Comparison of ENCODE assay signal across 15 cellular contexts in genomic region chr1:201636581-201636980, GRCh38.
A peak's percentile ranks its signal among the peaks of the same experiment; 100 is the strongest.
DNase-seq lines count a peak whose midpoint lies in the region; ATAC-seq, FAIRE-seq and TF ChIP-seq lines count a peak whose summit lies in the region.
"Had no signal": no experiment of that assay in that cellular context is flagged by ENCODE, and none has a peak within 500 bp of the region (broad histone marks: within the 10 kb centered on the region; RNA-seq: fewer than 3 reads in every experiment).

No MANE protein-coding gene starts in this region.

- no peak overlapping the region for H3K9ac ChIP-seq in SK-N-MC (ENCODE audit: insufficient read length)
- peak overlapping the region; percentile 65 for H3K9ac ChIP-seq in fibroblast of lung (ENCODE audit: insufficient read depth, low read length)

- H3K27ac ChIP-seq in SK-N-MC (0 out of 2 replicates have a peak overlapping the region, but pooled peaks have one; percentile 33), fibroblast of lung (ENCODE audit: insufficient read depth, low read length) (peak overlapping the region; percentile 93), osteoblast (ENCODE audit: low read depth, low read length) (peak overlapping the region; percentile 84), dorsolateral prefrontal cortex (no peak overlapping the region)
- H3K27ac ChIP-seq: neutrophil had no signal

- H3K4me1 ChIP-seq in fibroblast of lung (ENCODE audit: control insufficient read depth, extremely low read depth, insufficient read depth, low read length) (peaks cover 68% of the 10 kb centered on the region), osteoblast (ENCODE audit: insufficient read depth, low read length) (peaks cover 45% of the 10 kb centered on the region)

- DNase-seq in H54 (ENCODE audit: insufficient read length, low spot score) (peak; percentile 54), SK-N-MC (ENCODE audit: low read depth, low spot score) (no peak), fibroblast of lung (ENCODE audit: low read depth in 2 of 2) (peak; percentile 80 to 92), osteoblast (ENCODE audit: insufficient read length, low spot score, missing footprints) (peak; percentile 94), SK-N-DZ (ENCODE audit: low spot score) (no peak), germinal center (ENCODE audit: low spot score) (no peak), dorsolateral prefrontal cortex (no peak)
- DNase-seq: activated CD4-positive, alpha-beta T cell treated with anti-CD3 and anti-CD28 coated beads, Interleukin-2, amount 50 U/mL, for 48 hours; CD8-positive, alpha-beta memory T cell; effector memory CD4-positive, alpha-beta T cell; GF-D8 had no signal

- TF ChIP-seq CTCF in fibroblast of lung (conservative IDR thresholded peaks at IDR 0.05 in 1 of 2, IDR thresholded peaks at IDR 0.05 in 1 of 2; ENCODE audit: low read depth in 1 of 2, low read length in 2 of 2) (no peak), osteoblast (IDR thresholded peaks at IDR 0.05; ENCODE audit: extremely low read depth, low read depth, low read length) (no peak), dorsolateral prefrontal cortex (IDR thresholded peaks at IDR 0.05 in 54 of 56, conservative IDR thresholded peaks at IDR 0.05 in 2 of 56; ENCODE audit: low read depth in 1 of 56, partially characterized antibody in 56 of 56) (no peak)

- no peak for TF ChIP-seq POLR2A in H54 (IDR thresholded peaks at IDR 0.05; ENCODE audit: low read depth, low read length)

- no peaks in the 10 kb centered on the region for H3K27me3 ChIP-seq in fibroblast of lung (ENCODE audit: control insufficient read depth, insufficient read depth, low read length)
- H3K27me3 ChIP-seq in osteoblast (ENCODE audit: insufficient read depth, low read length) = no peaks in the 10 kb centered on the region
- H3K27me3 ChIP-seq in dorsolateral prefrontal cortex = no peaks in the 10 kb centered on the region
- H3K27me3 ChIP-seq: neutrophil had no signal

- H3K9me3 ChIP-seq in SK-N-MC (ENCODE audit: low read depth, low read length) = no peaks in the 10 kb centered on the region
- no peaks in the 10 kb centered on the region for H3K9me3 ChIP-seq in fibroblast of lung (ENCODE audit: control insufficient read depth, insufficient read depth, low read depth, low read length)
- no peaks in the 10 kb centered on the region for H3K9me3 ChIP-seq in osteoblast (ENCODE audit: low read depth, low read length)
- H3K9me3 ChIP-seq: neutrophil had no signal

- no peak for ATAC-seq in HG02678 (IDR thresholded peaks at IDR 0.05; ENCODE audit: unreplicated experiment)
- ATAC-seq: HCT116 had no signal

- H2AFZ ChIP-seq in fibroblast of lung (ENCODE audit: low read length) (no peak overlapping the region), osteoblast (ENCODE audit: low read length) (no peak overlapping the region)

- H3K4me3 ChIP-seq in SK-N-MC = no peak overlapping the region
- no peak overlapping the region for H3K4me3 ChIP-seq in fibroblast of lung (replicated peaks in 1 of 4; ENCODE audit: control extremely low read depth in 1 of 4, insufficient read depth in 1 of 4, low read depth in 3 of 4, low read length in 4 of 4)
- H3K4me3 ChIP-seq in osteoblast (ENCODE audit: insufficient read depth, low read length) = no peak overlapping the region
- H3K4me3 ChIP-seq in dorsolateral prefrontal cortex = no peak overlapping the region
- H3K4me3 ChIP-seq: lung had no signal

- FAIRE-seq in H54 (lab: Jason Lieb, UNC) = no peak

- peaks cover 17% of the 10 kb centered on the region for H3K79me2 ChIP-seq in fibroblast of lung (ENCODE audit: control insufficient read depth, insufficient read depth, low read length)
- H3K79me2 ChIP-seq in osteoblast (ENCODE audit: insufficient read depth, low read length) = peaks cover 76% of the 10 kb centered on the region

- intact Hi-C loops in dorsolateral prefrontal cortex (cut with DNase I) = no loop called here

- no peaks in the 10 kb centered on the region for H3K36me3 ChIP-seq in SK-N-MC (ENCODE audit: insufficient read depth, low read length)
- H3K36me3 ChIP-seq in fibroblast of lung (ENCODE audit: control insufficient read depth, insufficient read depth, low read length) = peaks cover 2% of the 10 kb centered on the region
- H3K36me3 ChIP-seq in osteoblast (ENCODE audit: insufficient read depth, low read length) = peaks cover 69% of the 10 kb centered on the region
- H3K36me3 ChIP-seq: neutrophil had no signal

- H3K4me2 ChIP-seq in fibroblast of lung (ENCODE audit: extremely low read depth, insufficient read depth, low read length) = peak overlapping the region; percentile 70
- peak overlapping the region; percentile 3 for H3K4me2 ChIP-seq in osteoblast (ENCODE audit: insufficient read depth, low read length)

- H4K20me1 ChIP-seq in fibroblast of lung (ENCODE audit: control insufficient read depth, extremely low read depth, insufficient read depth, low read length) = no peaks in the 10 kb centered on the region
- H4K20me1 ChIP-seq in osteoblast (ENCODE audit: insufficient read depth, low read length) = peaks cover 15% of the 10 kb centered on the region

Comparison
In these comparisons a context has a peak if more than half of its experiments do, and no peak if none do; other contexts are left out.
1. DNase-seq: peak in H54 (single experiment), fibroblast of lung (2 of 2) and osteoblast (single experiment); none in SK-N-MC (single experiment), SK-N-DZ (single experiment), germinal center (single experiment) and dorsolateral prefrontal cortex (0 of 10).
2. H3K27ac ChIP-seq: peak in SK-N-MC (single experiment), fibroblast of lung (single experiment) and osteoblast (single experiment); none in dorsolateral prefrontal cortex (0 of 59).